ENCODE assay signal across 8 cellular contexts in genomic region chr17:3683054-3683511, GRCh38. TPM values are rescaled to one million over a fixed set of nuclear protein-coding genes. Genes with fewer than 3 reads are reported as not detected.
DNase-seq lines count a peak whose midpoint lies in the region; ATAC-seq and TF ChIP-seq lines count a peak whose summit lies in the region.

No MANE protein-coding gene starts in this region.

- H2AFZ ChIP-seq in PC-3 (ENCODE audit: low read length) = no peak overlapping the region

- DNase-seq in PC-3 (peak; percentile 35), cardiac muscle cell (ENCODE audit: low read depth in 1 of 2, low spot score in 1 of 2) (peak; percentile 37 to 39), NCI-H1092 treated with DMSO at 0.1 percent for 48 hours (lab: John Stamatoyannopoulos, UW) (no peak)
- peak; percentile 43 for DNase-seq in activated T-helper 2 cell treated with anti-CD3 and anti-CD28 coated beads, Interferon-gamma antibody, Interleukin-2, Interleukin-4, amounts not matched to agents 10 μg/mL and 5 μg/mL and 100 μg/mL, durations not matched to agents 14 hours and 24 hours and 36 hours (ENCODE audit: low spot score)
- DNase-seq in stimulated activated CD4-positive, alpha-beta T cell treated with anti-CD3 and anti-CD28 coated beads, Interleukin-1b, Interleukin-23, amount 100 ng/mL, for 24 hours (ENCODE audit: low read depth in 4 of 4, low spot score in 1 of 4) = peak; percentile 33 to 43 (median 36)

- no peaks in the 10 kb centered on the region for H3K9me3 Mint-ChIP-seq in activated T-helper 2 cell treated with anti-CD3 and anti-CD28 coated beads, Interferon-gamma antibody, Interleukin-2, Interleukin-4, amounts not matched to agents 10 μg/mL and 5 μg/mL and 100 μg/mL, durations not matched to agents 14 hours and 24 hours and 36 hours

- TF ChIP-seq CTCF in PC-3 (conservative IDR thresholded peaks at IDR 0.05; ENCODE audit: low read depth, low read length) (peak; percentile 75), cardiac muscle cell (IDR thresholded peaks at IDR 0.05; ENCODE audit: low read depth, low read length) (peak; percentile 97)

- CTCF ChIA-PET in PC-3 (lab: Charles Lee) = no interaction called here

- BruUV-seq in PC-3 (replicated peaks; lab: Mats Ljungman, UMichigan) = no TSS peak

- no peak overlapping the region for H3K4me3 Mint-ChIP-seq in activated T-helper 2 cell treated with anti-CD3 and anti-CD28 coated beads, Interferon-gamma antibody, Interleukin-2, Interleukin-4, amounts not matched to agents 10 μg/mL and 5 μg/mL and 100 μg/mL, durations not matched to agents 14 hours and 24 hours and 36 hours (ENCODE audit: low read depth)

- peak overlapping the region; percentile 65 for H3K4me2 ChIP-seq in BLaER1
- no peak overlapping the region for H3K4me2 ChIP-seq in PC-3 (ENCODE audit: low read length)

- no peak overlapping the region for H3K27ac ChIP-seq in BLaER1
- H3K27ac ChIP-seq in PC-3 (ENCODE audit: low read length) = no peak overlapping the region
- H3K27ac ChIP-seq in cardiac muscle cell = no peak overlapping the region

- no peaks in the 10 kb centered on the region for H3F3A ChIP-seq in PC-3 (ENCODE audit: low read length, unreplicated experiment)

- POLR2A ChIA-PET in PC-3 (lab: Charles Lee; ENCODE audit: unreplicated experiment) = no interaction called here

- H3K4me3 ChIP-seq in BLaER1 (no peak overlapping the region), PC-3 (ENCODE audit: low read length) (no peak overlapping the region), cardiac muscle cell (no peak overlapping the region)

- H3K27me3 ChIP-seq in BLaER1 (no peaks in the 10 kb centered on the region), PC-3 (ENCODE audit: low read length) (no peaks in the 10 kb centered on the region), cardiac muscle cell (no peaks in the 10 kb centered on the region)

- no peaks in the 10 kb centered on the region for H3K79me2 ChIP-seq in PC-3 (ENCODE audit: low read length)

- H3K9me2 ChIP-seq in PC-3 (replicated peaks; ENCODE audit: low read length) = no peaks in the 10 kb centered on the region

- intact Hi-C loops in PC-3 (cut with micrococcal nuclease) = loop anchor here (5.0 kb wide), 1 partner anchor 49 kb away; no protein-coding TSS in a partner anchor
- intact Hi-C loops in activated T-helper 2 cell treated with anti-CD3 and anti-CD28 coated beads, Interferon-gamma antibody, Interleukin-2, Interleukin-4, amounts not matched to agents 10 μg/mL and 5 μg/mL and 100 μg/mL, durations not matched to agents 14 hours and 24 hours and 36 hours (cut with micrococcal nuclease) = loop anchor here (2.0 to 5.0 kb wide), 2 partner anchors 39 to 144 kb away; partner anchors contain the start of gene HASPIN

- peak overlapping the region; percentile 49 for H3K27ac Mint-ChIP-seq in activated T-helper 2 cell treated with anti-CD3 and anti-CD28 coated beads, Interferon-gamma antibody, Interleukin-2, Interleukin-4, amounts not matched to agents 10 μg/mL and 5 μg/mL and 100 μg/mL, durations not matched to agents 14 hours and 24 hours and 36 hours

- H3K4me1 Mint-ChIP-seq in activated T-helper 2 cell treated with anti-CD3 and anti-CD28 coated beads, Interferon-gamma antibody, Interleukin-2, Interleukin-4, amounts not matched to agents 10 μg/mL and 5 μg/mL and 100 μg/mL, durations not matched to agents 14 hours and 24 hours and 36 hours (ENCODE audit: low read depth) = peaks cover 6% of the 10 kb centered on the region

- H4K20me1 ChIP-seq in BLaER1 (peaks cover 21% of the 10 kb centered on the region; the same call in 1 of the 2 replicates), PC-3 (ENCODE audit: low read length) (no peaks in the 10 kb centered on the region)

- H3K4me1 ChIP-seq in BLaER1 (peaks cover 36% of the 10 kb centered on the region), PC-3 (ENCODE audit: insufficient read depth, low read length) (no peaks in the 10 kb centered on the region), cardiac muscle cell (ENCODE audit: low read depth) (no peaks in the 10 kb centered on the region)

- H3K9ac ChIP-seq in BLaER1 (no peak overlapping the region), PC-3 (ENCODE audit: low read length) (no peak overlapping the region)

- H3K27me3 Mint-ChIP-seq in activated T-helper 2 cell treated with anti-CD3 and anti-CD28 coated beads, Interferon-gamma antibody, Interleukin-2, Interleukin-4, amounts not matched to agents 10 μg/mL and 5 μg/mL and 100 μg/mL, durations not matched to agents 14 hours and 24 hours and 36 hours (ENCODE audit: low read depth) = no peaks in the 10 kb centered on the region

- H3K9me3 ChIP-seq in BLaER1 (no peaks in the 10 kb centered on the region), PC-3 (ENCODE audit: low read length) (no peaks in the 10 kb centered on the region), cardiac muscle cell (ENCODE audit: low read depth) (no peaks in the 10 kb centered on the region)

- peaks cover 24% of the 10 kb centered on the region; the same call in 1 of the 2 replicates for H3K36me3 ChIP-seq in BLaER1
- H3K36me3 ChIP-seq in PC-3 (ENCODE audit: low read depth, low read length) = no peaks in the 10 kb centered on the region; the same call in 1 of the 2 replicates
- no peaks in the 10 kb centered on the region for H3K36me3 ChIP-seq in cardiac muscle cell

- peak; percentile 67 for ATAC-seq in GM21619 (IDR thresholded peaks at IDR 0.05; ENCODE audit: unreplicated experiment)
- peak; percentile 62; the same call in 1 of the 2 replicates for ATAC-seq in PC-3
- ATAC-seq in HG02973 (IDR thresholded peaks at IDR 0.05; ENCODE audit: unreplicated experiment) = no peak

- H3K36me3 Mint-ChIP-seq in activated T-helper 2 cell treated with anti-CD3 and anti-CD28 coated beads, Interferon-gamma antibody, Interleukin-2, Interleukin-4, amounts not matched to agents 10 μg/mL and 5 μg/mL and 100 μg/mL, durations not matched to agents 14 hours and 24 hours and 36 hours (ENCODE audit: low read depth) = peaks cover 45% of the 10 kb centered on the region

RNA-seq across cellular contexts. Expression of gene P2RX5, which starts 12.9 kb away (rescaled TPM):
- total RNA-seq in PC-3 (2014; rRNA removed) (13.0 and 19.3 TPM in 2 replicates), cardiac muscle cell (0.09 and 0.46 TPM in 2 replicates)
- 111 and 118 TPM in 2 replicates for total RNA-seq in activated T-helper 2 cell treated with anti-CD3 and anti-CD28 coated beads, Interferon-gamma antibody, Interleukin-2, Interleukin-4, amounts not matched to agents 10 μg/mL and 5 μg/mL and 100 μg/mL, durations not matched to agents 14 hours and 24 hours and 36 hours
- polyA plus RNA-seq in cardiac muscle cell = 0.46 TPM in 1 of 2 replicates, not detected in the other

RNA-seq across cellular contexts. Expression of gene EMC6, which starts 14.5 kb away (rescaled TPM):
- total RNA-seq in PC-3 (2014; rRNA removed) (56.5 and 60.4 TPM in 2 replicates), cardiac muscle cell (56.0 and 91.8 TPM in 2 replicates)
- 61.7 and 64.9 TPM in 2 replicates for total RNA-seq in activated T-helper 2 cell treated with anti-CD3 and anti-CD28 coated beads, Interferon-gamma antibody, Interleukin-2, Interleukin-4, amounts not matched to agents 10 μg/mL and 5 μg/mL and 100 μg/mL, durations not matched to agents 14 hours and 24 hours and 36 hours
- polyA plus RNA-seq in cardiac muscle cell = 154 and 165 TPM in 2 replicates

RNA-seq across cellular contexts. Expression of gene TAX1BP3, which starts 14.7 kb away (rescaled TPM):
- 87.7 and 100 TPM in 2 replicates for total RNA-seq in PC-3 (2014; rRNA removed)
- total RNA-seq in activated T-helper 2 cell treated with anti-CD3 and anti-CD28 coated beads, Interferon-gamma antibody, Interleukin-2, Interleukin-4, amounts not matched to agents 10 μg/mL and 5 μg/mL and 100 μg/mL, durations not matched to agents 14 hours and 24 hours and 36 hours = 39.0 and 40.9 TPM in 2 replicates
- 141 and 232 TPM in 2 replicates for total RNA-seq in cardiac muscle cell
- 155 and 286 TPM in 2 replicates for polyA plus RNA-seq in cardiac muscle cell

RNA-seq across cellular contexts. Expression of gene HASPIN, which starts 40.6 kb away (rescaled TPM):
- total RNA-seq in PC-3 (2014; rRNA removed) (10.6 and 12.7 TPM in 2 replicates), cardiac muscle cell (2.4 and 10.8 TPM in 2 replicates)
- 23.0 and 23.4 TPM in 2 replicates for total RNA-seq in activated T-helper 2 cell treated with anti-CD3 and anti-CD28 coated beads, Interferon-gamma antibody, Interleukin-2, Interleukin-4, amounts not matched to agents 10 μg/mL and 5 μg/mL and 100 μg/mL, durations not matched to agents 14 hours and 24 hours and 36 hours
- 0.87 and 3.3 TPM in 2 replicates for polyA plus RNA-seq in cardiac muscle cell

RNA-seq across cellular contexts. Expression of gene CTNS, which starts 46.5 kb away (rescaled TPM):
- total RNA-seq in PC-3 (2014; rRNA removed) (10.2 and 17.5 TPM in 2 replicates), cardiac muscle cell (17.0 and 21.1 TPM in 2 replicates)
- 46.6 and 47.9 TPM in 2 replicates for total RNA-seq in activated T-helper 2 cell treated with anti-CD3 and anti-CD28 coated beads, Interferon-gamma antibody, Interleukin-2, Interleukin-4, amounts not matched to agents 10 μg/mL and 5 μg/mL and 100 μg/mL, durations not matched to agents 14 hours and 24 hours and 36 hours
- 13.5 and 17.8 TPM in 2 replicates for polyA plus RNA-seq in cardiac muscle cell
